8 cellular contexts compared by ENCODE assay signal in the genomic region with DNA sequence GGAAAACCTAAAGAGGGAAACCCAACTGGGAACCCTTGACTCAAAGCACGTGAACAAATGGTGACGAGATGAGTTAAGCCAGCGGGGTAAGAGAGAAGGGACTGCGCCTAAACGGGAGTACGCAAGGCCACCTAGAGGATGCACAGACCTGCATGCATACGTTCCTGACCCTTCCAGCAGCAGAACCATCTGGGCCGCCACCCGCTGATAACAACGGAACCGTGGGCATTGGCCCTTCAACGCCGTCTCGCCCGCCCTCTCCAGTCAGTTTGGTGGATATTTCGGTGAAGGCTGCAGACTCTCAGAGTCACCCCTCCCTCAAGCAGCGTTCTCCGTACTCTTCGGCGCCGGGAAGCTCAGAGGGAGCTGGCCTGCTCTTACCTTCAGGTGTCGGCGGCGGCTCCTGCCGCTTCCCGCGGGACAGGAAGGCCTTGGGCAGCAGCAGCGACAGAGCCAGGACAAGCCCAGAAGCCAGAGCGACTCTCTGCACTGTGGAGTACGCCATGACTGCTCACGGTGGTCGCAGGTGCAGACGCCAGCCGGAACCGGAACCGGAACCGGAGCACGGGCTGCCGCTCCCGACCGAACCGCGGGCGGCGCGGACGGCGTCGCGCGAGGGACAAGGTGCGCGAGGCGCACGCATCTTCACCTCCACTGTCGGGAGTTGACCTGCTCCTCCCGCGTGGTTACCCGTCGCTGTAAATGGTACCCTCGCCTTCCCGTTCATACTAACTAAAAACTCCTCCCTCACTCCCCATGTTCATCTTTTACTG.
DNase-seq lines count a peak whose midpoint lies in the region; ATAC-seq and TF ChIP-seq lines count a peak whose summit lies in the region.

A gene with protein sequence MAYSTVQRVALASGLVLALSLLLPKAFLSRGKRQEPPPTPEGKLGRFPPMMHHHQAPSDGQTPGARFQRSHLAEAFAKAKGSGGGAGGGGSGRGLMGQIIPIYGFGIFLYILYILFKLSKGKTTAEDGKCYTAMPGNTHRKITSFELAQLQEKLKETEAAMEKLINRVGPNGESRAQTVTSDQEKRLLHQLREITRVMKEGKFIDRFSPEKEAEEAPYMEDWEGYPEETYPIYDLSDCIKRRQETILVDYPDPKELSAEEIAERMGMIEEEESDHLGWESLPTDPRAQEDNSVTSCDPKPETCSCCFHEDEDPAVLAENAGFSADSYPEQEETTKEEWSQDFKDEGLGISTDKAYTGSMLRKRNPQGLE (minus strand): TSS at position 541 of the 773 bp plus-strand sequence. CDS start 36 bp downstream, at position 505.

- ATAC-seq in HG03108 (IDR thresholded peaks at IDR 0.05; ENCODE audit: unreplicated experiment) = peak; percentile 57

- DNase-seq in T-helper 1 cell (peak in 3 of 5 donors; percentile 25 to 58 (median 30)), astrocyte of the hippocampus (ENCODE audit: low read depth, low spot score) (peak; percentile 20), left kidney (ENCODE audit: low read depth, low spot score) (peak; percentile 74), ACHN (no peak), EL (no peak)
- peak; percentile 68 for DNase-seq in stimulated activated CD4-positive, alpha-beta T cell treated with anti-CD3 and anti-CD28 coated beads, Interleukin-4, amount 100 ng/mL, for 1 hour

- no peak for TF ChIP-seq CTCF in GM12875 (IDR thresholded peaks at IDR 0.05; ENCODE audit: borderline replicate concordance, insufficient read depth, low read depth, low read length)

- H3K4me3 ChIP-seq in GM12875 (ENCODE audit: low read depth, low read length) = peak within 1 kb of the TSS; percentile 76

- in situ Hi-C loops in ACHN (cut with HindIII; ENCODE audit: low pct_ligation_motif_present, low pct_unique_long_range_greater_than_20kb, low sequenced_read_pairs) = no loop called here

Comparison
In these comparisons a context has a peak if more than half of its experiments do, and no peak if none do; other contexts are left out.
1. DNase-seq: peak in T-helper 1 cell (3 of 5), astrocyte of the hippocampus (single experiment), left kidney (single experiment) and stimulated activated CD4-positive, alpha-beta T cell treated with anti-CD3 and anti-CD28 coated beads, Interleukin-4, amount 100 ng/mL, for 1 hour (single experiment); none in ACHN (single experiment) and EL (single experiment).